In the genomic region with DNA sequence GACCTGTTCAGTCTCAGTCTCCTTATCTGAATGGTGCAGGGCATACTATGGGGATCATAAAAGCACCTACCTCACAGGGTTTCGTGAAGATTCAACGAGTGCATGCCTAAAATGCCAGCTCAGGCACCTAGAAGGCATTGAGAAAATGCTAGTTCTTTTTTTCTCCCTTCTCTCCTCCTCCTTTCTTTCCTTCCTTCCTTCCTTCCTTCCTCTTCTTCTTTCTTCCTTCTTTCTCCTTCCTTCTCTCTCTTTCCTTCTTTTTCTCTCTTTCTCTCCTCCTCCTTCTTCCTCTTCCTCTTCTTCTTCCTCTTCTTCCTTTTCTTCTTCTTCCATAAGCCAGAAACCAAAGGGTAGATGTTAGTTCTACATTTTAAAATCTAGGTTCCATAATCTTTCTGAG, we compare ENCODE assay signal across 13 cellular contexts. TPM values are rescaled to one million over a fixed set of nuclear protein-coding genes. Genes with fewer than 3 reads are reported as not detected.
DNase-seq lines count a peak whose midpoint lies in the region; ATAC-seq, FAIRE-seq and TF ChIP-seq lines count a peak whose summit lies in the region.
"Had no signal": no experiment of that assay in that cellular context is flagged by ENCODE, and none has a peak within 500 bp of the region (broad histone marks: within the 10 kb centered on the region; RNA-seq: fewer than 3 reads in every experiment).

No MANE protein-coding gene starts in this region.

- H3K27ac Mint-ChIP-seq in MCF 10A (ENCODE audit: low read depth, unreplicated experiment) (peak overlapping the region; percentile 3), WTC11 (no peak overlapping the region), immature natural killer cell (peak overlapping the region in 1 of 6 donors; percentile 8)
- H3K27ac Mint-ChIP-seq: CD8-positive, alpha-beta T cell had no signal

- no peak overlapping the region for H2BK5ac ChIP-seq in H1 (ENCODE audit: low read depth, low read length)

- no peak overlapping the region for H3K23ac ChIP-seq in H1 (ENCODE audit: insufficient read length)

- H3K56ac ChIP-seq in H1 (replicated peaks; ENCODE audit: insufficient read length, low read depth, low read length), result no peak overlapping the region

- H3K27ac ChIP-seq in breast epithelium (peak overlapping the region in 1 of 2 donors; percentile 79), H1 (ENCODE audit: low read depth, low read length) (no peak overlapping the region), suprapubic skin (no peak overlapping the region)

- H3K27me3 Mint-ChIP-seq in MCF 10A (ENCODE audit: insufficient read depth, unreplicated experiment) (no peaks in the 10 kb centered on the region), WTC11 (ENCODE audit: low read depth) (0 out of 2 replicates have a peak, but pooled peaks cover 2% of the 10 kb centered on the region), immature natural killer cell (ENCODE audit: low read depth in 3 of 3) (peaks cover 0 to 2% (median 1%) of the 10 kb centered on the region in 3 donors)

- no peak overlapping the region; a peak in 2 of 7 replicates for H3K9ac ChIP-seq in H1 (replicated peaks in 1 of 4; ENCODE audit: extremely low read depth in 1 of 4, low read depth in 3 of 4, low read length in 3 of 4)

- POLR2A ChIA-PET in MCF 10A (lab: Yijun Ruan, JAX), result interaction anchor here (0.6 to 3.2 kb wide), 10 partner anchors 12 to 254 kb away, joined by 3 to 21 read pairs (median 4); partner anchors contain the start of gene RAB14
- POLR2A ChIA-PET in WTC11 (lab: Charles Lee), result no interaction called here
- POLR2A ChIA-PET in H1 (lab: Charles Lee; ENCODE audit: partially characterized antibody), result interaction anchor here (0.7 to 1.3 kb wide), 2 partner anchors 54 to 60 kb away, joined by 3 to 5 read pairs; partner anchors contain the start of gene GSN

- H3K23me2 ChIP-seq in H1 (ENCODE audit: low read depth, low read length), result 0 out of 2 replicates have a peak, but pooled peaks cover 2% of the 10 kb centered on the region

- BruUV-seq in MCF 10A (replicated peaks; lab: Mats Ljungman, UMichigan), result no TSS peak

- TF ChIP-seq RAD21 in H1 (IDR thresholded peaks at IDR 0.05 in 1 of 2, conservative IDR thresholded peaks at IDR 0.05 in 1 of 2; ENCODE audit: low read depth in 2 of 2, low read length in 2 of 2), result no peak

- H3K9me3 Mint-ChIP-seq in MCF 10A (ENCODE audit: unreplicated experiment) (no peaks in the 10 kb centered on the region), WTC11 (no peaks in the 10 kb centered on the region), immature natural killer cell (no peaks in the 10 kb centered on the region)
- H3K9me3 Mint-ChIP-seq: CD8-positive, alpha-beta T cell; HFFc6 had no signal

- no peak overlapping the region for H3K4me2 ChIP-seq in H1 (ENCODE audit: insufficient read depth in 1 of 2, low read depth in 2 of 2, low read length in 2 of 2)

- WGBS in H1 (ENCODE audit: extremely low coverage in 1 of 2, insufficient coverage in 1 of 2, insufficient read length in 1 of 2, insufficient replicate concordance in 2 of 2, low coverage in 1 of 2, low lambda C conversion rate in 2 of 2, missing lambda C conversion rate in 1 of 2), 2 experiments, result 91% methylated on average over 2 of the region's 2 CpGs; no CpG with 5 or more reads in 1 of the 2 experiments
- 71% methylated on average over 2 of the region's 2 CpGs for WGBS in suprapubic skin

- FAIRE-seq in H1 (lab: Jason Lieb, UNC), result no peak
- FAIRE-seq: HTR-8/SVneo had no signal

- no peak for TF ChIP-seq POLR2A in breast epithelium (IDR thresholded peaks at IDR 0.05)
- no peak for TF ChIP-seq POLR2A in H1 (IDR thresholded peaks at IDR 0.05; ENCODE audit: control extremely low read depth in 1 of 2, low read depth in 2 of 2, low read length in 2 of 2)
- TF ChIP-seq POLR2A in suprapubic skin (IDR thresholded peaks at IDR 0.05), result no peak

- no peaks in the 10 kb centered on the region for H4K20me1 ChIP-seq in H1 (replicated peaks in 1 of 2; ENCODE audit: control insufficient read depth in 1 of 2, insufficient read depth in 2 of 2, low read length in 2 of 2)

- ATAC-seq in WTC11, result no peak
- ATAC-seq: CD8-positive, alpha-beta T cell had no signal

- H3K4me1 ChIP-seq in breast epithelium (peaks cover 0 to 7% of the 10 kb centered on the region in 2 donors), H1 (replicated peaks in 1 of 4; ENCODE audit: control insufficient read depth in 3 of 4, insufficient read depth in 4 of 4, low read length in 3 of 4) (peaks cover 0 to 6% (median 1%) of the 10 kb centered on the region in 4 experiments; a peak in 3 of 7 replicates), suprapubic skin (peaks cover 10% of the 10 kb centered on the region)
- H3K4me1 ChIP-seq: Caco-2 had no signal

- H3K4ac ChIP-seq in H1 (replicated peaks; ENCODE audit: insufficient read length, low read depth, low read length), result no peak overlapping the region

- H3K4me3 ChIP-seq in breast epithelium (no peak overlapping the region), H1 (ENCODE audit: extremely low read depth in 1 of 4, insufficient read depth in 2 of 4, low read depth in 3 of 4, low read length in 4 of 4) (no peak overlapping the region), suprapubic skin (no peak overlapping the region)

- intact Hi-C loops in MCF 10A (cut with micrococcal nuclease) (no loop called here), breast epithelium (cut with DNase I; ENCODE audit: low total_unique reads) (loop anchor here (10.0 kb wide), 1 partner anchor 101 kb away; no protein-coding TSS in a partner anchor)

- CTCF ChIA-PET in MCF 10A (lab: Yijun Ruan, JAX) (interaction anchor here (0.6 to 6.6 kb wide), 39 partner anchors 10 to 319 kb away, joined by 3 to 125 read pairs (median 8); partner anchors contain the start of gene GSN), WTC11 (lab: Charles Lee) (interaction anchor here (0.7 to 4.7 kb wide), 11 partner anchors 9 to 186 kb away, joined by 3 to 32 read pairs (median 12); partner anchors contain the start of gene GSN), H1 (lab: Charles Lee; ENCODE audit: partially characterized antibody) (interaction anchor here (0.6 to 5.4 kb wide), 39 partner anchors 9 to 411 kb away, joined by 3 to 70 read pairs (median 9); partner anchors contain the start of genes GSN and RAB14)

- TF ChIP-seq EP300 in H1 (IDR thresholded peaks at IDR 0.05; ENCODE audit: borderline replicate concordance in 1 of 2, low read depth in 2 of 2, low read length in 2 of 2), result no peak
- TF ChIP-seq EP300 in suprapubic skin (IDR thresholded peaks at IDR 0.05), result no peak

- H3K27me3 ChIP-seq in breast epithelium, result no peaks in the 10 kb centered on the region
- H3K27me3 ChIP-seq in H1 (replicated peaks in 1 of 4; ENCODE audit: control insufficient read depth in 3 of 4, extremely low read depth in 1 of 4, insufficient read depth in 3 of 4, low read length in 3 of 4), result no peaks in the 10 kb centered on the region
- H3K27me3 ChIP-seq in suprapubic skin, result no peaks in the 10 kb centered on the region

- H3K36me3 ChIP-seq in breast epithelium (no peaks in the 10 kb centered on the region), H1 (ENCODE audit: control insufficient read depth in 2 of 4, insufficient read depth in 4 of 4, low read length in 3 of 4) (no peaks in the 10 kb centered on the region), suprapubic skin (no peaks in the 10 kb centered on the region)

- H3K9me3 ChIP-seq in breast epithelium, result no peaks in the 10 kb centered on the region
- H3K9me3 ChIP-seq in H1 (ENCODE audit: insufficient read depth in 2 of 2, low read depth in 1 of 2, low read length in 1 of 2), result no peaks in the 10 kb centered on the region
- no peaks in the 10 kb centered on the region for H3K9me3 ChIP-seq in suprapubic skin
- H3K9me3 ChIP-seq: Caco-2 had no signal

- H4K8ac ChIP-seq in H1 (ENCODE audit: extremely low read depth, insufficient read depth, low read length), result no peak overlapping the region

- H2AK5ac ChIP-seq in H1 (ENCODE audit: low read depth, low read length), result no peak overlapping the region

- H2BK15ac ChIP-seq in H1 (ENCODE audit: low read length), result peak overlapping the region; percentile 8; the same call in 1 of the 2 replicates

- H3K36me3 Mint-ChIP-seq in MCF 10A (ENCODE audit: insufficient read depth, unreplicated experiment), result no peaks in the 10 kb centered on the region
- no peaks in the 10 kb centered on the region for H3K36me3 Mint-ChIP-seq in WTC11
- peaks cover 4 to 5% (median 4%) of the 10 kb centered on the region in 3 donors for H3K36me3 Mint-ChIP-seq in immature natural killer cell

- no peak overlapping the region for H2BK120ac ChIP-seq in H1 (replicated peaks; ENCODE audit: low read depth, low read length)

- H2BK12ac ChIP-seq in H1 (ENCODE audit: low read depth, low read length), result peak overlapping the region; percentile 30; the same call in 1 of the 2 replicates

- H3K14ac ChIP-seq in H1 (ENCODE audit: insufficient read length), result no peak overlapping the region

- H3K79me2 ChIP-seq in H1 (ENCODE audit: control insufficient read depth in 1 of 2, insufficient read depth in 2 of 2, low read length in 2 of 2), result no peaks in the 10 kb centered on the region

- DNase-seq in MCF 10A (ENCODE audit: unreplicated experiment) (no peak), breast epithelium (ENCODE audit: low spot score in 2 of 2) (no peak), WTC11 (ENCODE audit: low spot score) (no peak), H1 (ENCODE audit: low read depth in 1 of 2, low spot score in 2 of 2) (no peak), suprapubic skin (ENCODE audit: low spot score in 2 of 2) (no peak), putamen (ENCODE audit: low spot score) (no peak), immature natural killer cell (no peak)
- DNase-seq: Caco-2; CD8-positive, alpha-beta T cell; HFFc6; NCI-H2227 treated with DMSO at 0.1 percent for 48 hours; SHP77 had no signal

- no peak overlapping the region for H4K91ac ChIP-seq in H1 (replicated peaks; ENCODE audit: insufficient read length, low read length)

- H2BK20ac ChIP-seq in H1 (ENCODE audit: low read length), result peak overlapping the region; percentile 24; the same call in 1 of the 2 replicates

- no peak overlapping the region for H4K5ac ChIP-seq in H1 (ENCODE audit: insufficient read length, low read depth, low read length)

- TF ChIP-seq CTCF in MCF 10A (IDR thresholded peaks at IDR 0.05; ENCODE audit: unreplicated experiment) (no peak), breast epithelium (IDR thresholded peaks at IDR 0.05) (no peak), WTC11 (IDR thresholded peaks at IDR 0.05) (no peak), H1 (IDR thresholded peaks at IDR 0.05; ENCODE audit: control extremely low read depth in 1 of 3, insufficient read depth in 1 of 3, low read depth in 1 of 3, low read length in 3 of 3) (no peak), suprapubic skin (IDR thresholded peaks at IDR 0.05) (no peak)

- no peaks in the 10 kb centered on the region for H3K79me1 ChIP-seq in H1 (ENCODE audit: low read depth, low read length)

- H2AFZ ChIP-seq in H1 (ENCODE audit: low read length), result no peak overlapping the region

- H3K4me3 Mint-ChIP-seq in MCF 10A (ENCODE audit: unreplicated experiment) (no peak overlapping the region), WTC11 (no peak overlapping the region), immature natural killer cell (no peak overlapping the region)
- H3K4me3 Mint-ChIP-seq: CD8-positive, alpha-beta T cell; HFFc6 had no signal

- peaks cover 9% of the 10 kb centered on the region for H3K4me1 Mint-ChIP-seq in MCF 10A (ENCODE audit: insufficient read depth, unreplicated experiment)
- H3K4me1 Mint-ChIP-seq in WTC11, result peaks cover 10% of the 10 kb centered on the region
- peaks cover 5 to 8% of the 10 kb centered on the region in 2 donors for H3K4me1 Mint-ChIP-seq in immature natural killer cell

- peak overlapping the region; percentile 14; the same call in 1 of the 2 replicates for H3K18ac ChIP-seq in H1 (ENCODE audit: extremely low read depth, low read length)

RNA-seq across cellular contexts. Expression of gene RAB14, which starts 12.3 kb away (rescaled TPM):
- total RNA-seq in MCF 10A (2022) (65.8 and 77.0 TPM in 2 replicates), breast epithelium (10 to 100 TPM; 36.5 to 53.1 (median 41.3) TPM), WTC11 (2021) (32.3 to 36.0 TPM (median 34.0 TPM) in 3 replicates), suprapubic skin (10 to 100 TPM; 41.4 to 49.5 (median 45.9) TPM)
- total RNA-seq in H1 (2021; fragmentation: NEBNext Ultra II Directional; extraction: Animal tissue kit (Norgen Biotek cat#: 25700)), result 41.6 and 44.8 TPM in 2 replicates
- polyA plus RNA-seq in H1 (2011; rRNA removed) (6.0 and 9.1 TPM in 2 replicates), immature natural killer cell (10 to 100 TPM; 28.2 to 44.9 (median 36.0) TPM)
- 11.0 TPM for polyA plus RNA-seq in H1 (2011; cell fraction: cytosol; rRNA removed)
- polyA plus RNA-seq in H1 (2011; cell fraction: nucleus; rRNA removed), result 3.4 TPM
- polyA plus RNA-seq in H1 (2012, experiment 1 of 2), result 14.6 to 24.2 TPM (median 17.6 TPM) in 4 replicates
- 7.2 TPM for polyA plus RNA-seq in H1 (2012, experiment 2 of 2)
- 19.1 TPM for polyA plus RNA-seq in H1 (2013, experiment 1 of 2)
- polyA plus RNA-seq in H1 (2013, experiment 2 of 2), result 19.2 TPM
- 8.3 and 8.6 TPM in 2 replicates for polyA minus RNA-seq in H1 (2011; rRNA and poly(A)+ RNA removed)
- 9.4 TPM for polyA minus RNA-seq in H1 (2011; cell fraction: cytosol; rRNA and poly(A)+ RNA removed)
- polyA minus RNA-seq in H1 (2011; cell fraction: nucleus; rRNA and poly(A)+ RNA removed), result 9.8 TPM

RNA-seq across cellular contexts. Expression of gene GSN, which starts 54.0 kb away (rescaled TPM):
- total RNA-seq in MCF 10A (2022) (21.9 and 24.9 TPM in 2 replicates), breast epithelium (over 10,000 TPM in 1 of 3 donors, 1,000 to 10,000 TPM in 2; 1,290 to 13,922 (median 1,437) TPM), WTC11 (2021) (47.0 to 57.3 TPM (median 54.9 TPM) in 3 replicates), suprapubic skin (100 to 1,000 TPM; 681 to 944 (median 771) TPM)
- total RNA-seq in H1 (2021; fragmentation: NEBNext Ultra II Directional; extraction: Animal tissue kit (Norgen Biotek cat#: 25700)), result 49.7 and 52.3 TPM in 2 replicates
- polyA plus RNA-seq in H1 (2011; rRNA removed) (94.5 and 107 TPM in 2 replicates), immature natural killer cell (100 to 1,000 TPM; 199 to 325 (median 226) TPM)
- 101 TPM for polyA plus RNA-seq in H1 (2011; cell fraction: cytosol; rRNA removed)
- 135 TPM for polyA plus RNA-seq in H1 (2011; cell fraction: nucleus; rRNA removed)
- 54.3 to 109 TPM (median 91.7 TPM) in 4 replicates for polyA plus RNA-seq in H1 (2012, experiment 1 of 2)
- polyA plus RNA-seq in H1 (2012, experiment 2 of 2), result 62.4 TPM
- 15.2 TPM for polyA plus RNA-seq in H1 (2013, experiment 1 of 2)
- 14.2 TPM for polyA plus RNA-seq in H1 (2013, experiment 2 of 2)
- polyA minus RNA-seq in H1 (2011; rRNA and poly(A)+ RNA removed), result 113 and 127 TPM in 2 replicates
- 70.7 TPM for polyA minus RNA-seq in H1 (2011; cell fraction: cytosol; rRNA and poly(A)+ RNA removed)
- polyA minus RNA-seq in H1 (2011; cell fraction: nucleus; rRNA and poly(A)+ RNA removed), result 53.4 TPM

Comparison
In these comparisons a context has a peak if more than half of its experiments do, and no peak if none do; other contexts are left out.
1. RNA of gene GSN, which starts 54.0 kb away (total RNA-seq): 1,290 to 13,922 TPM in breast epithelium and 681 to 944 TPM in suprapubic skin; 49.7 to 52.3 TPM in H1, 47.0 to 57.3 TPM in WTC11 and 21.9 to 24.9 TPM in MCF 10A; every median in the first group is over 10 times any median in the second.